Comparison of ENCODE assay signal across 8 cellular contexts in genomic region chr2:11753452-11753885, GRCh38. TPM values are rescaled to one million over a fixed set of nuclear protein-coding genes. Genes with fewer than 3 reads are reported as not detected.
DNase-seq lines count a peak whose midpoint lies in the region; ATAC-seq lines count a peak whose summit lies in the region.

No MANE protein-coding gene starts in this region.

- ATAC-seq in GM19324 (IDR thresholded peaks at IDR 0.05; ENCODE audit: low FRiP score, unreplicated experiment), result peak; percentile 83
- peak; percentile 85 for ATAC-seq in HG03196 (IDR thresholded peaks at IDR 0.05; ENCODE audit: unreplicated experiment)
- peak; percentile 51 for ATAC-seq in activated naive CD8-positive, alpha-beta T cell treated with anti-CD3 and anti-CD28 coated beads, Interleukin-2, amount 10 ng/mL, durations not matched to agents 7 days and 5 days (ENCODE audit: low read depth)

- intact Hi-C loops in posterior vena cava (cut with DNase I), result no loop called here

- in situ Hi-C loops in Caki2 (cut with HindIII; ENCODE audit: low pct_unique_long_range_greater_than_20kb, low sequenced_read_pairs), result no loop called here

- DNase-seq in Caki2 (ENCODE audit: low read depth) (peak; percentile 61), NCI-H748 (lab: John Stamatoyannopoulos, UW; ENCODE audit: unreplicated experiment) (peak; percentile 93), mesenteric fat pad (ENCODE audit: low spot score) (peak; percentile 74), posterior vena cava (ENCODE audit: low spot score) (no peak), hypothalamus (lab: John Stamatoyannopoulos, UW) (no peak)
- DNase-seq in activated naive CD8-positive, alpha-beta T cell treated with anti-CD3 and anti-CD28 coated beads, Interleukin-2, amount 10 ng/mL, durations not matched to agents 7 days and 5 days, result no peak

- POLR2A ChIA-PET in activated naive CD8-positive, alpha-beta T cell treated with anti-CD3 and anti-CD28 coated beads, Interleukin-2, amount 10 ng/mL, durations not matched to agents 7 days and 5 days (lab: Charles Lee), result interaction anchor here (1.6 to 2.7 kb wide), 4 partner anchors 9 to 21 kb away, joined by 6 to 18 read pairs (median 8); no protein-coding TSS in a partner anchor

- peak overlapping the region; percentile 85 for H3K27ac Mint-ChIP-seq in activated naive CD8-positive, alpha-beta T cell treated with anti-CD3 and anti-CD28 coated beads, Interleukin-2, amount 10 ng/mL, durations not matched to agents 7 days and 5 days

- no peaks in the 10 kb centered on the region for H3K27me3 Mint-ChIP-seq in activated naive CD8-positive, alpha-beta T cell treated with anti-CD3 and anti-CD28 coated beads, Interleukin-2, amount 10 ng/mL, durations not matched to agents 7 days and 5 days

- H3K4me1 Mint-ChIP-seq in activated naive CD8-positive, alpha-beta T cell treated with anti-CD3 and anti-CD28 coated beads, Interleukin-2, amount 10 ng/mL, durations not matched to agents 7 days and 5 days, result peaks cover 72% of the 10 kb centered on the region

- H3K9me3 Mint-ChIP-seq in activated naive CD8-positive, alpha-beta T cell treated with anti-CD3 and anti-CD28 coated beads, Interleukin-2, amount 10 ng/mL, durations not matched to agents 7 days and 5 days, result no peaks in the 10 kb centered on the region

- H3K36me3 Mint-ChIP-seq in activated naive CD8-positive, alpha-beta T cell treated with anti-CD3 and anti-CD28 coated beads, Interleukin-2, amount 10 ng/mL, durations not matched to agents 7 days and 5 days, result peaks cover 12% of the 10 kb centered on the region

- peak overlapping the region; percentile 72 for H3K4me3 Mint-ChIP-seq in activated naive CD8-positive, alpha-beta T cell treated with anti-CD3 and anti-CD28 coated beads, Interleukin-2, amount 10 ng/mL, durations not matched to agents 7 days and 5 days

RNA-seq across cellular contexts. Expression of gene LPIN1, which starts 7.0 kb away (rescaled TPM):
- 12.2 and 25.8 TPM in 2 replicates for total RNA-seq in Caki2 (2014; rRNA removed; shearing (Covaris generic); ENCODE audit: low replicate concordance)
- 10 to 100 TPM; 70.9 to 71.7 TPM for total RNA-seq in activated naive CD8-positive, alpha-beta T cell treated with anti-CD3 and anti-CD28 coated beads, Interleukin-2, amount 10 ng/mL, durations not matched to agents 7 days and 5 days
- 198 TPM for total RNA-seq in mesenteric fat pad
- total RNA-seq in posterior vena cava, result 10 to 100 TPM; 24.2 to 26.8 TPM

Comparison
In these comparisons a context has a peak if more than half of its experiments do, and no peak if none do; other contexts are left out.
1. DNase-seq: peak in Caki2 (single experiment), NCI-H748 (single experiment) and mesenteric fat pad (single experiment); none in activated naive CD8-positive, alpha-beta T cell treated with anti-CD3 and anti-CD28 coated beads, Interleukin-2, amount 10 ng/mL, durations not matched to agents 7 days and 5 days (single experiment), posterior vena cava (single experiment) and hypothalamus (0 of 51).
2. Peak in every context shown above with its lines, with median percentiles within 50 percentile points of each other: ATAC-seq.